In genomic region chr6:159298840-159299239, GRCh38 we compare ENCODE assay signal across 24 cellular contexts.
DNase-seq lines count a peak whose midpoint lies in the region; ATAC-seq, FAIRE-seq and TF ChIP-seq lines count a peak whose summit lies in the region.
"Had no signal": no experiment of that assay in that cellular context is flagged by ENCODE, and none has a peak within 500 bp of the region (broad histone marks: within the 10 kb centered on the region; RNA-seq: fewer than 3 reads in every experiment).

No MANE protein-coding gene starts in this region.

- H3K27me3 ChIP-seq in HepG2 (ENCODE audit: control insufficient read depth in 1 of 2, insufficient read depth in 2 of 2, low read length in 2 of 2) (peaks cover 0 to 18% of the 10 kb centered on the region in 2 experiments; a peak in 1 of 5 replicates), right lobe of liver (no peaks in the 10 kb centered on the region), K562 (ENCODE audit: control insufficient read depth in 2 of 2, insufficient read depth in 2 of 2, low read length in 2 of 2) (peaks cover 3 to 17% of the 10 kb centered on the region in 2 experiments; a peak in 2 of 5 replicates)

- TF ChIP-seq CTCF in HepG2 (CRISPR knock-in tag; IDR thresholded peaks at IDR 0.05) (peak; percentile 29), right lobe of liver (IDR thresholded peaks at IDR 0.05) (no peak), HEK293 (tag by site-specific recombination; IDR thresholded peaks at IDR 0.05) (no peak), K562 (IDR thresholded peaks at IDR 0.05 in 2 of 3, conservative IDR thresholded peaks at IDR 0.05 in 1 of 3; ENCODE audit: insufficient read depth in 2 of 3, low read depth in 1 of 3, low read length in 3 of 3) (peak; percentile 31 to 39 (median 35); a peak in 3 of 6 replicates)

- ATAC-seq in HepG2 (peak; percentile 76), right lobe of liver (no peak), K562 (peak; percentile 70), HG03097 (IDR thresholded peaks at IDR 0.05; ENCODE audit: low FRiP score, unreplicated experiment) (no peak)
- ATAC-seq: CD8-positive, alpha-beta T cell; PC-3 had no signal

- H3K9me3 ChIP-seq in HepG2 (ENCODE audit: low read length): no peaks in the 10 kb centered on the region
- no peaks in the 10 kb centered on the region for H3K9me3 ChIP-seq in right lobe of liver
- no peaks in the 10 kb centered on the region for H3K9me3 ChIP-seq in HEK293 (ENCODE audit: control insufficient read depth, insufficient read depth, low read depth, low read length)
- H3K9me3 ChIP-seq in K562 (replicated peaks; ENCODE audit: control insufficient read depth, insufficient read depth, low read depth, low read length): no peaks in the 10 kb centered on the region

- H3K79me2 ChIP-seq in HepG2 (ENCODE audit: insufficient read depth, low read length) (no peaks in the 10 kb centered on the region), K562 (ENCODE audit: control insufficient read depth, insufficient read depth, low read length) (no peaks in the 10 kb centered on the region)

- BruUV-seq in HepG2 (replicated peaks; lab: Mats Ljungman, UMichigan) (no TSS peak), K562 (replicated peaks; lab: Mats Ljungman, UMichigan) (no TSS peak)

- H2AFZ ChIP-seq in HepG2 (ENCODE audit: low read length): no peak overlapping the region
- no peak overlapping the region for H2AFZ ChIP-seq in K562 (ENCODE audit: low read depth, low read length)
- H2AFZ ChIP-seq: GM23248 had no signal

- H3K9ac ChIP-seq in HepG2 (ENCODE audit: insufficient read depth, low read depth, low read length) (no peak overlapping the region), K562 (ENCODE audit: insufficient read depth in 1 of 2, low read depth in 2 of 2, low read length in 2 of 2) (no peak overlapping the region)
- H3K9ac ChIP-seq: GM23248 had no signal

- TF ChIP-seq POLR2A in HepG2 (IDR thresholded peaks at IDR 0.05; ENCODE audit: insufficient read depth in 1 of 2, low read depth in 2 of 2, low read length in 2 of 2) (no peak), right lobe of liver (IDR thresholded peaks at IDR 0.05) (no peak), K562 (conservative IDR thresholded peaks at IDR 0.05) (no peak)

- H4K20me1 ChIP-seq in HepG2 (ENCODE audit: insufficient read depth, low read length) (no peaks in the 10 kb centered on the region), K562 (replicated peaks; ENCODE audit: control insufficient read depth, insufficient read depth, low read length) (no peaks in the 10 kb centered on the region)

- TF ChIP-seq EP300 in HepG2 (IDR thresholded peaks at IDR 0.05; ENCODE audit: low read depth in 2 of 2, low read length in 2 of 2) (no peak), HepG2 (CRISPR knock-in tag; IDR thresholded peaks at IDR 0.05; ENCODE audit: borderline replicate concordance) (no peak), K562 (IDR thresholded peaks at IDR 0.05; ENCODE audit: low read length) (no peak)

- H3K4me1 ChIP-seq in HepG2 (ENCODE audit: insufficient read depth, low read length) (no peaks in the 10 kb centered on the region), right lobe of liver (no peaks in the 10 kb centered on the region), HEK293 (ENCODE audit: control insufficient read depth, insufficient read depth, low read length) (no peaks in the 10 kb centered on the region), K562 (replicated peaks in 1 of 2; ENCODE audit: control insufficient read depth in 2 of 2, insufficient read depth in 2 of 2, low read length in 2 of 2) (no peaks in the 10 kb centered on the region)

- WGBS in HepG2 (ENCODE audit: low lambda C conversion rate): 32% methylated on average over 5 of the region's 5 CpGs
- WGBS in right lobe of liver (ENCODE audit: insufficient coverage, low coverage, low lambda C conversion rate, missing lambda C conversion rate): 93% methylated on average over 5 of the region's 5 CpGs
- WGBS in K562 (ENCODE audit: insufficient coverage, low coverage, missing lambda C conversion rate): 1% methylated on average over 5 of the region's 5 CpGs

- no peak for TF ChIP-seq RAD21 in HepG2 (CRISPR knock-in tag; IDR thresholded peaks at IDR 0.05)
- no peak for TF ChIP-seq RAD21 in K562 (CRISPR knock-in tag; conservative IDR thresholded peaks at IDR 0.05 in 1 of 2, IDR thresholded peaks at IDR 0.05 in 1 of 2)

- in situ Hi-C loops in HepG2 (cut with HindIII; ENCODE audit: extremely low pct_ligation_motif_present, low pct_unique_long_range_greater_than_20kb) (no loop called here), K562 (cut with MboI) (no loop called here)

- CTCF ChIA-PET in HepG2 (lab: Yijun Ruan, JAX; ENCODE audit: low intra/inter-chr PET ratio, low total read pairs): no interaction called here
- CTCF ChIA-PET in HEK293 (lab: Yijun Ruan, JAX): interaction anchor here (0.7 to 2.0 kb wide), 5 partner anchors 11 to 1132 kb away, joined by 3 to 5 read pairs (median 3); no protein-coding TSS in a partner anchor
- CTCF ChIA-PET in K562 (lab: Yijun Ruan, JAX; ENCODE audit: low intra/inter-chr PET ratio): no interaction called here

- FAIRE-seq in HepG2 (lab: Jason Lieb, UNC): no peak
- FAIRE-seq in K562 (lab: Jason Lieb, UNC): no peak
- FAIRE-seq: G401.6, GM18507 had no signal

- H3K4me3 ChIP-seq in HepG2 (replicated peaks in 1 of 3; ENCODE audit: insufficient read depth in 1 of 3, low read depth in 2 of 3, low read length in 3 of 3) (no peak overlapping the region), right lobe of liver (no peak overlapping the region), HEK293 (ENCODE audit: low read depth, low read length) (no peak overlapping the region), K562 (no peak overlapping the region)
- H3K4me3 ChIP-seq: GM23248 had no signal

- POLR2A ChIA-PET in HepG2 (lab: Yijun Ruan, JAX) (no interaction called here), HEK293 (lab: Yijun Ruan, JAX) (no interaction called here), K562 (lab: Yijun Ruan, JAX) (interaction anchor here (1.2 kb wide), 2 partner anchors 10 to 11 kb away, joined by 3 to 5 read pairs; no protein-coding TSS in a partner anchor)

- DNase-seq in HepG2 (ENCODE audit: low spot score) (no peak), right lobe of liver (no peak), K562 (ENCODE audit: extremely low read depth in 1 of 4, low spot score in 3 of 4) (no peak), AML-193 (lab: John Stamatoyannopoulos, UW) (no peak), SKM-1 (lab: John Stamatoyannopoulos, UW; ENCODE audit: unreplicated experiment) (no peak)
- DNase-seq in activated CD4-positive, alpha-beta T cell treated with anti-CD3 and anti-CD28 coated beads for 1 hour: no peak
- DNase-seq: 8988T; C1 segment of cervical spinal cord; CD8-positive, alpha-beta T cell; GM23248; HCEC 1CT; KG1; NCI-H1105 treated with DMSO at 0.1 percent for 48 hours; NCI-H2029 treated with DMSO at 0.1 percent for 48 hours; NCI-H345; NCI-H524; NCI-H774; PC-3; Right ventricle myocardium superior had no signal

- H3K4me2 ChIP-seq in HepG2 (ENCODE audit: low read depth, low read length) (no peak overlapping the region), K562 (ENCODE audit: insufficient read depth, low read length) (no peak overlapping the region)

- no peak overlapping the region for H3K27ac ChIP-seq in HepG2 (ENCODE audit: extremely low read length, insufficient read depth, low read length)
- no peak overlapping the region for H3K27ac ChIP-seq in right lobe of liver
- no peak overlapping the region for H3K27ac ChIP-seq in HEK293 (ENCODE audit: extremely low read depth, low read depth, low read length)
- no peak overlapping the region for H3K27ac ChIP-seq in K562 (ENCODE audit: extremely low read depth, low read depth, low read length)
- H3K27ac ChIP-seq: GM23248, HL-60 had no signal

- intact Hi-C loops in HepG2 (cut with micrococcal nuclease; ENCODE audit: unreplicated experiment) (no loop called here), right lobe of liver (cut with DNase I) (no loop called here), K562 (cut with micrococcal nuclease) (no loop called here)

- H3K9me1 ChIP-seq in K562 (ENCODE audit: control insufficient read depth, insufficient read depth, low read length): no peaks in the 10 kb centered on the region

- H3K36me3 ChIP-seq in HepG2 (replicated peaks in 1 of 2; ENCODE audit: control insufficient read depth in 1 of 2, insufficient read depth in 2 of 2, low read length in 2 of 2) (no peaks in the 10 kb centered on the region), right lobe of liver (no peaks in the 10 kb centered on the region), HEK293 (ENCODE audit: control insufficient read depth in 2 of 2, insufficient read depth in 1 of 2, low read length in 2 of 2) (no peaks in the 10 kb centered on the region), K562 (ENCODE audit: control insufficient read depth, insufficient read depth, low read length) (no peaks in the 10 kb centered on the region)

TF ChIP-seq in HepG2, 621 proteins besides CTCF, POLR2A, EP300 and RAD21:
- TF ChIP-seq ZNF614 (CRISPR knock-in tag; IDR thresholded peaks at IDR 0.05; ENCODE audit: borderline replicate concordance) (no peak), SNAI1 (CRISPR knock-in tag; IDR thresholded peaks at IDR 0.05; ENCODE audit: borderline replicate concordance) (no peak), CREM (IDR thresholded peaks at IDR 0.05) (no peak), CREM (CRISPR knock-in tag; IDR thresholded peaks at IDR 0.05) (no peak)

TF ChIP-seq in HEK293, 187 proteins besides CTCF, POLR2A, EP300 and RAD21:
- peak; percentile 73 for TF ChIP-seq SCRT2 (tag by site-specific recombination; IDR thresholded peaks at IDR 0.05)
- 0 out of 2 replicates have a peak, but pooled peaks have one; percentile 37 for TF ChIP-seq SCRT1 (tag by site-specific recombination; IDR thresholded peaks at IDR 0.05; ENCODE audit: borderline replicate concordance)
- TF ChIP-seq ZNF16 (tag by site-specific recombination; IDR thresholded peaks at IDR 0.05; ENCODE audit: low read depth): no peak
TF ChIP-seq in HEK293: peak in this region for 2.

TF ChIP-seq in K562, 482 proteins besides CTCF, POLR2A, EP300 and RAD21:
- TF ChIP-seq PKNOX1 (IDR thresholded peaks at IDR 0.05) (peak; percentile 32; the same call in 1 of the 2 replicates), MAFG (tag; conservative IDR thresholded peaks at IDR 0.05) (no peak)

Comparison
In these comparisons a context has a peak if more than half of its experiments do, and no peak if none do; other contexts are left out.
1. ATAC-seq: peak in HepG2 (single experiment) and K562 (single experiment); none in right lobe of liver (0 of 4) and HG03097 (single experiment).
2. CTCF ChIP-seq: peak in HepG2 (single experiment) and K562 (3 of 3); none in right lobe of liver (0 of 4) and HEK293 (single experiment).
3. Of the 241 proteins assayed by ChIP-seq in both HepG2 and K562: peak only in HepG2: none; only in K562: none; in both: CTCF; in neither: 240.